Comparison of ENCODE assay signal across 8 cellular contexts in genomic region chr10:102119417-102120141, GRCh38. TPM values are rescaled to one million over a fixed set of nuclear protein-coding genes. Genes with fewer than 3 reads are reported as not detected.
DNase-seq lines count a peak whose midpoint lies in the region; TF ChIP-seq lines count a peak whose summit lies in the region.

No MANE protein-coding gene starts in this region.

- intact Hi-C loops in activated CD4-positive, alpha-beta T cell treated with anti-CD3 and anti-CD28 coated beads, Interleukin-2, amount 10 ng/mL, durations not matched to agents 24 days and 14 days (cut with micrococcal nuclease): loop anchor here (1.0 to 2.0 kb wide), 3 partner anchors 13 to 383 kb away; partner anchors contain the start of genes ACTR1A and HPS6
- intact Hi-C loops in lower leg skin (cut with DNase I; ENCODE audit: low total_unique reads): no loop called here

- H3K27me3 Mint-ChIP-seq in activated CD4-positive, alpha-beta T cell treated with anti-CD3 and anti-CD28 coated beads, Interleukin-2, amount 10 ng/mL, durations not matched to agents 24 days and 14 days: no peaks in the 10 kb centered on the region

- H3K27ac Mint-ChIP-seq in activated CD4-positive, alpha-beta T cell treated with anti-CD3 and anti-CD28 coated beads, Interleukin-2, amount 10 ng/mL, durations not matched to agents 24 days and 14 days: peak overlapping the region; percentile 98

- no peak for TF ChIP-seq POLR2A in lower leg skin (IDR thresholded peaks at IDR 0.05)

- H3K4me3 Mint-ChIP-seq in activated CD4-positive, alpha-beta T cell treated with anti-CD3 and anti-CD28 coated beads, Interleukin-2, amount 10 ng/mL, durations not matched to agents 24 days and 14 days: peak overlapping the region; percentile 94

- H3K9me3 Mint-ChIP-seq in activated CD4-positive, alpha-beta T cell treated with anti-CD3 and anti-CD28 coated beads, Interleukin-2, amount 10 ng/mL, durations not matched to agents 24 days and 14 days: no peaks in the 10 kb centered on the region

- peaks cover 54% of the 10 kb centered on the region for H3K4me1 Mint-ChIP-seq in activated CD4-positive, alpha-beta T cell treated with anti-CD3 and anti-CD28 coated beads, Interleukin-2, amount 10 ng/mL, durations not matched to agents 24 days and 14 days

- peaks cover 6% of the 10 kb centered on the region for H3K36me3 Mint-ChIP-seq in activated CD4-positive, alpha-beta T cell treated with anti-CD3 and anti-CD28 coated beads, Interleukin-2, amount 10 ng/mL, durations not matched to agents 24 days and 14 days (ENCODE audit: low read depth)

- no peak for TF ChIP-seq CTCF in lower leg skin (IDR thresholded peaks at IDR 0.05)

- WGBS in lower leg skin, 2 donors: 2% methylated on average over 6 to 18 of the region's 22 CpGs

- peak overlapping the region; percentile 78 for H3K4me3 ChIP-seq in lower leg skin (ENCODE audit: low read depth, poor library complexity, severe bottlenecking)

- DNase-seq in DMS79 (lab: John Stamatoyannopoulos, UW) (peak; percentile 28), DMS79 treated with DMSO at 0.1 percent for 48 hours (lab: John Stamatoyannopoulos, UW) (no peak), M059J (ENCODE audit: low read depth) (peak; percentile 63), lower leg skin (ENCODE audit: low spot score in 2 of 2) (peak; percentile 75 to 95), NCI-H2107 treated with DMSO at 0.1 percent for 48 hours (lab: John Stamatoyannopoulos, UW; ENCODE audit: unreplicated experiment) (no peak)
- DNase-seq in activated CD4-positive, alpha-beta T cell treated with anti-CD3 and anti-CD28 coated beads, Interleukin-2, amount 10 ng/mL, durations not matched to agents 24 days and 14 days: peak; percentile 83
- peak; percentile 51 for DNase-seq in effector CD8-positive, alpha-beta T cell (lab: John Stamatoyannopoulos, UW)
- DNase-seq in stimulated activated CD8-positive, alpha-beta memory T cell treated with anti-CD3 and anti-CD28 coated beads, Interleukin-15, amount 100 ng/mL, for 48 hours (ENCODE audit: low read depth in 2 of 2): peak; percentile 48 to 53

RNA-seq across cellular contexts. Expression of gene LDB1, which starts 0.6 kb away (rescaled TPM):
- 19.2 and 25.0 TPM in 2 replicates for total RNA-seq in M059J (2014; rRNA removed; shearing (Covaris generic))
- 76.4 and 78.2 TPM in 2 replicates for total RNA-seq in activated CD4-positive, alpha-beta T cell treated with anti-CD3 and anti-CD28 coated beads, Interleukin-2, amount 10 ng/mL, durations not matched to agents 24 days and 14 days
- total RNA-seq in lower leg skin: 100 to 1,000 TPM in 2 of 4 donors, 10 to 100 TPM in 2; 80.3 to 109 (median 102) TPM

RNA-seq across cellular contexts. Expression of gene PPRC1, which starts 13.3 kb away (rescaled TPM):
- 14.7 and 15.1 TPM in 2 replicates for total RNA-seq in M059J (2014; rRNA removed; shearing (Covaris generic))
- 111 and 113 TPM in 2 replicates for total RNA-seq in activated CD4-positive, alpha-beta T cell treated with anti-CD3 and anti-CD28 coated beads, Interleukin-2, amount 10 ng/mL, durations not matched to agents 24 days and 14 days
- 10 to 100 TPM; 23.5 to 48.1 (median 24.3) TPM for total RNA-seq in lower leg skin

RNA-seq across cellular contexts. Expression of gene NOLC1, which starts 32.6 kb away (rescaled TPM):
- total RNA-seq in M059J (2014; rRNA removed; shearing (Covaris generic)): 50.7 and 63.0 TPM in 2 replicates
- total RNA-seq in activated CD4-positive, alpha-beta T cell treated with anti-CD3 and anti-CD28 coated beads, Interleukin-2, amount 10 ng/mL, durations not matched to agents 24 days and 14 days: 268 and 281 TPM in 2 replicates
- total RNA-seq in lower leg skin: 10 to 100 TPM; 25.7 to 41.9 (median 39.1) TPM

RNA-seq across cellular contexts. Expression of gene HPS6, which starts 54.4 kb away (rescaled TPM):
- total RNA-seq in M059J (2014; rRNA removed; shearing (Covaris generic)): 10.6 and 19.8 TPM in 2 replicates
- 22.7 and 25.8 TPM in 2 replicates for total RNA-seq in activated CD4-positive, alpha-beta T cell treated with anti-CD3 and anti-CD28 coated beads, Interleukin-2, amount 10 ng/mL, durations not matched to agents 24 days and 14 days
- total RNA-seq in lower leg skin: 10 to 100 TPM; 31.2 to 39.2 (median 35.4) TPM

Comparison
In these comparisons a context has a peak if more than half of its experiments do, and no peak if none do; other contexts are left out.
1. DNase-seq: peak in DMS79 (single experiment), M059J (single experiment), activated CD4-positive, alpha-beta T cell treated with anti-CD3 and anti-CD28 coated beads, Interleukin-2, amount 10 ng/mL, durations not matched to agents 24 days and 14 days (single experiment), effector CD8-positive, alpha-beta T cell (single experiment), lower leg skin (2 of 2) and stimulated activated CD8-positive, alpha-beta memory T cell treated with anti-CD3 and anti-CD28 coated beads, Interleukin-15, amount 100 ng/mL, for 48 hours (2 of 2); none in DMS79 treated with DMSO at 0.1 percent for 48 hours (single experiment) and NCI-H2107 treated with DMSO at 0.1 percent for 48 hours (single experiment).